ENCODE assay signal across 1 cellular context in genomic region chr11:59643390-59643789, GRCh38.
TF ChIP-seq lines count a peak whose summit lies in the region.

No MANE protein-coding gene starts in this region.

TF ChIP-seq in IMR-90, 13 proteins besides CTCF, POLR2A, EP300 and RAD21 (continued from another document):
- TF ChIP-seq ELK1 (IDR thresholded peaks at IDR 0.05; ENCODE audit: borderline replicate concordance, low read depth, low read length): no peak
